Comparison of ENCODE assay signal across 19 cellular contexts in the genomic region with DNA sequence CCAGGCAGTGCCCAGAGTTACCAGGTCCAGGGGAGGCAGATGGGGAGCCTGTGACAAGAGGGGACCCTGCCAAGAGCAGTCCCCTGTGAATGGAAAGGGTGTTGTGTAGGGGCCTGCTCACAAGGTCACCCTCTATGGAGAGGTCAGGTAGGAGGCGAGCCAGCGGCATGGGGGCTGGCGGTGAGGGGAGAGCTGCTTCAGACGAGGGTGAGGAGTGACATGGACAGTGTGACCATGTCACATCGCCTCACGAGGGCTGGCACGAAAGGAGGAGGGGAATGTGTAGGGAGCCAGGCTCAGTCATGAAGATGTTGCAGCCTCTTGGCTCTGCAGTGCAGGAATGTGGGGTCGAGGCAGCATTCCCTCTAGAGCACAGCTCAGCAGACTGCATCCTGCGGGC. TPM values are rescaled to one million over a fixed set of nuclear protein-coding genes. Genes with fewer than 3 reads are reported as not detected.
"Had no signal": no experiment of that assay in that cellular context is flagged by ENCODE, and none has a peak within 500 bp of the region (broad histone marks: within the 10 kb centered on the region; RNA-seq: fewer than 3 reads in every experiment).

No MANE protein-coding gene starts in this region.

- H3K36me3 ChIP-seq: esophagus squamous epithelium, gastroesophageal sphincter, left lung, neural progenitor cell, pancreas, right lobe of liver, tibial artery, upper lobe of left lung, vagina had no signal

- H3K27me3 ChIP-seq: esophagus squamous epithelium, gastroesophageal sphincter, left lung, neural progenitor cell, pancreas, right lobe of liver, tibial artery, upper lobe of left lung, vagina had no signal

- H3K4me3 ChIP-seq: esophagus squamous epithelium, gastroesophageal sphincter, left lung, lung, neural progenitor cell, pancreas, right lobe of liver, tibial artery, upper lobe of left lung, vagina had no signal

- H3K9me3 ChIP-seq: esophagus squamous epithelium, gastroesophageal sphincter, left lung, pancreas, right lobe of liver, tibial artery, upper lobe of left lung, vagina had no signal

- H3K27ac ChIP-seq: esophagus squamous epithelium, gastroesophageal sphincter, left lung, neural progenitor cell, pancreas, right lobe of liver, tibial artery, upper lobe of left lung, vagina had no signal

- H3K9ac ChIP-seq: neural progenitor cell had no signal

- ATAC-seq: gastroesophageal sphincter; left lung; naive thymus-derived CD8-positive, alpha-beta T cell; pancreas; right lobe of liver; stimulated activated effector memory CD8-positive, alpha-beta T cell treated with anti-CD3 and anti-CD28 coated beads, Interleukin-12 subunit alpha, Interleukin-12 subunit beta, amount 100 ng/mL, for 72 hours had no signal

- H3K4me1 ChIP-seq: neural progenitor cell, pancreas, vagina had no signal

- H2AFZ ChIP-seq: neural progenitor cell had no signal

- DNase-seq: esophagus squamous epithelium; foreskin fibroblast; glutamatergic neuron; immature natural killer cell; left lung; mesendoderm; naive thymus-derived CD8-positive, alpha-beta T cell; nucleus accumbens; pancreas; right lobe of liver; stimulated activated CD4-positive, alpha-beta T cell treated with anti-CD3 and anti-CD28 coated beads, Interleukin-4, amount 100 ng/mL, for 1 hour; stimulated activated CD8-positive, alpha-beta memory T cell treated with anti-CD3 and anti-CD28 coated beads, Interleukin-4, amount 100 ng/mL, for 48 hours; tibial artery; upper lobe of left lung had no signal

- H3K4me2 ChIP-seq: neural progenitor cell had no signal

RNA-seq across cellular contexts. Expression of a gene that starts 29.6 kb away (rescaled TPM):
- polyA plus RNA-seq: naive thymus-derived CD8-positive, alpha-beta T cell had no signal
